8 cellular contexts compared by ENCODE assay signal in the genomic region with DNA sequence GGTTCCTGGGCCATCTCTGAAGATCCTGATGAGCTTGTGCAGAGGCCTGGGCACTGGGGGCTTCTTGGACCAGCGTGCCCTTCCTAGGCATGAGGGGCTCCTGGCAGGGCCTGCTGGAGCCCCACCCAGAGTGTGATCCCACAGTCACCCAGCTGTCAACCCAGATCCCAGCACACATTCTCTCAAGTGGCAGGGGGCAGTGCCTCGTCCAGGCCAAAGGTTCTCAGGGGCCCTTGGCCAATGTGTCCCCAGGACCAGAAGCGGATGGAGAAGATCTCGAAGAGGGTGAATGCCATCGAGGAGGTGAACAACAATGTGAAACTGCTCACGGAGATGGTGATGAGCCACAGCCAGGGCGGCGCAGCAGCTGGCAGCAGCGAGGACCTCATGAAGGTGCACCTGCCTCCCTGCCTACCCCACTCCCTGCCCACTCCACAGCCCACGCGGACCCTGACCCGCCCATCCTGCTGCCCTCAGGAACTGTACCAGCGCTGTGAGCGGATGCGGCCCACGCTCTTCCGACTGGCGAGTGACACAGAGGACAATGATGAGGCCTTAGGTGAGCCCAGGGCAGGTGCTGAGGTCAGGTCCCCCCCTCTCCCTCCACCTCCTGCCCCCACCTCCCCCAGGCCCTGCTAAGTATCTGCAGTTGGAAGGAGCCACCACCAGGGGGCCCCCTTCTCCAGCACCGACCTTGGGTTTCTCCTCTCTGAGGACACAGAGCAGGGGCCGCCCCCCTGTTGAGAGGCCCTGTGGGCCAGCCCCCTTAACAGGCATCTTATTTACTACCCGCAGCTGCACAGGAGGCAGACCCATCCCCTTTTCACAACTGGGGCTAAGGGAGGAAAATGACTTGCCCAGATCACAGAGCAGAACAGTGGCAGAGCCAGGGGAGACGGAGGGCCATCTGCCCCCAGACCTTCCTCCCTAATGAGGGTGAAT. TPM values are rescaled to one million over a fixed set of nuclear protein-coding genes. Genes with fewer than 3 reads are reported as not detected.
A peak's percentile ranks its signal among the peaks of the same experiment; 100 is the strongest.
DNase-seq lines count a peak whose midpoint lies in the region; ATAC-seq and TF ChIP-seq lines count a peak whose summit lies in the region.

No MANE protein-coding gene starts in this region.

- H3K4me3 Mint-ChIP-seq in IgD-negative memory B cell, result peak overlapping the region in 3 of 4 donors; percentile 49 to 83 (median 68)

- H3K27ac Mint-ChIP-seq in IgD-negative memory B cell, result peak overlapping the region in 2 of 3 donors; percentile 85 to 91

- no peaks in the 10 kb centered on the region for H3K79me2 ChIP-seq in DND-41 (ENCODE audit: insufficient read depth, low read length)

- H3K36me3 Mint-ChIP-seq in IgD-negative memory B cell, result peaks cover 9% of the 10 kb centered on the region

- peaks cover 32 to 35% (median 32%) of the 10 kb centered on the region in 3 donors for H3K4me1 Mint-ChIP-seq in IgD-negative memory B cell

- DNase-seq in DND-41 (peak; percentile 81), T-helper 9 cell (peak; percentile 70), astrocyte of the cerebellum (ENCODE audit: low read depth) (no peak), iPS-NIHi11 (ENCODE audit: low spot score) (peak; percentile 95), GOT3 (lab: John Stamatoyannopoulos, UW) (no peak)
- peak; percentile 67 to 69 for DNase-seq in stimulated activated CD4-positive, alpha-beta T cell treated with anti-CD3 and anti-CD28 coated beads, Interleukin-1b, Interleukin-23, amount 100 ng/mL, for 4 hours (ENCODE audit: low read depth in 2 of 2)

- H3K4me2 ChIP-seq in DND-41 (ENCODE audit: insufficient read depth, low read length), result no peak overlapping the region

- peak overlapping the region; percentile 59; the same call in 1 of the 2 replicates for H3K27ac ChIP-seq in DND-41 (ENCODE audit: low read length)

- H3K27me3 ChIP-seq in DND-41 (ENCODE audit: insufficient read depth, low read length, poor library complexity), result no peaks in the 10 kb centered on the region

- in situ Hi-C loops in astrocyte of the cerebellum (cut with HindIII; ENCODE audit: low sequenced_read_pairs), result no loop called here

- peaks cover 2% of the 10 kb centered on the region for H3K27me3 Mint-ChIP-seq in IgD-negative memory B cell

- peak; percentile 90 for ATAC-seq in DND-41 (ENCODE audit: insufficient read depth, low read depth)
- ATAC-seq in HG02970 (IDR thresholded peaks at IDR 0.05; ENCODE audit: low FRiP score, unreplicated experiment), result no peak

- no peak overlapping the region for H3K4me3 ChIP-seq in DND-41 (ENCODE audit: low read depth in 1 of 2, low read length in 2 of 2)
- no peak overlapping the region for H3K4me3 ChIP-seq in astrocyte of the cerebellum (ENCODE audit: low read depth, low read length)

- no peaks in the 10 kb centered on the region for H3K9me3 Mint-ChIP-seq in IgD-negative memory B cell

- no peak overlapping the region for H3K9ac ChIP-seq in DND-41 (ENCODE audit: low read depth, low read length)

- H3K4me1 ChIP-seq in DND-41 (ENCODE audit: insufficient read depth, low read length), result 0 out of 2 replicates have a peak, but pooled peaks cover 2% of the 10 kb centered on the region

- TF ChIP-seq CTCF in DND-41 (IDR thresholded peaks at IDR 0.05; ENCODE audit: borderline replicate concordance, extremely low read depth, low read length, poor library complexity, severe bottlenecking), result peak; percentile 86
- peak; percentile 83 for TF ChIP-seq CTCF in astrocyte of the cerebellum (IDR thresholded peaks at IDR 0.05; ENCODE audit: low read depth, low read length, missing control alignments)

- peaks cover 11% of the 10 kb centered on the region for H4K20me1 ChIP-seq in DND-41 (ENCODE audit: insufficient read depth, low read length)

- H2AFZ ChIP-seq in DND-41 (ENCODE audit: low read depth, low read length), result no peak overlapping the region

- H3K9me3 ChIP-seq in DND-41 (ENCODE audit: insufficient read depth, low read length, severe bottlenecking), result no peaks in the 10 kb centered on the region

- peaks cover 65% of the 10 kb centered on the region for H3K36me3 ChIP-seq in DND-41 (ENCODE audit: insufficient read depth, low read length)

RNA-seq across cellular contexts. Expression of gene GGA1, which starts 14.7 kb away (rescaled TPM):
- polyA plus RNA-seq in IgD-negative memory B cell, result 31.3 TPM

RNA-seq across cellular contexts. Expression of gene SH3BP1, which starts 16.1 kb away (rescaled TPM):
- 14.7 TPM for polyA plus RNA-seq in IgD-negative memory B cell

RNA-seq across cellular contexts. Expression of gene PDXP, which starts 35.2 kb away (rescaled TPM):
- 2.4 TPM for polyA plus RNA-seq in IgD-negative memory B cell

RNA-seq across cellular contexts. Expression of gene LGALS2, which starts 43.5 kb away (rescaled TPM):
- 0.63 TPM for polyA plus RNA-seq in IgD-negative memory B cell

RNA-seq across cellular contexts. Expression of gene LGALS1, which starts 52.1 kb away (rescaled TPM):
- 314 TPM for polyA plus RNA-seq in IgD-negative memory B cell

Comparison
In these comparisons a context has a peak if more than half of its experiments do, and no peak if none do; other contexts are left out.
1. DNase-seq: peak in DND-41 (single experiment), T-helper 9 cell (single experiment), iPS-NIHi11 (single experiment) and stimulated activated CD4-positive, alpha-beta T cell treated with anti-CD3 and anti-CD28 coated beads, Interleukin-1b, Interleukin-23, amount 100 ng/mL, for 4 hours (2 of 2); none in astrocyte of the cerebellum (single experiment) and GOT3 (single experiment).